Comparison of ENCODE assay signal across 8 cellular contexts in the genomic region with DNA sequence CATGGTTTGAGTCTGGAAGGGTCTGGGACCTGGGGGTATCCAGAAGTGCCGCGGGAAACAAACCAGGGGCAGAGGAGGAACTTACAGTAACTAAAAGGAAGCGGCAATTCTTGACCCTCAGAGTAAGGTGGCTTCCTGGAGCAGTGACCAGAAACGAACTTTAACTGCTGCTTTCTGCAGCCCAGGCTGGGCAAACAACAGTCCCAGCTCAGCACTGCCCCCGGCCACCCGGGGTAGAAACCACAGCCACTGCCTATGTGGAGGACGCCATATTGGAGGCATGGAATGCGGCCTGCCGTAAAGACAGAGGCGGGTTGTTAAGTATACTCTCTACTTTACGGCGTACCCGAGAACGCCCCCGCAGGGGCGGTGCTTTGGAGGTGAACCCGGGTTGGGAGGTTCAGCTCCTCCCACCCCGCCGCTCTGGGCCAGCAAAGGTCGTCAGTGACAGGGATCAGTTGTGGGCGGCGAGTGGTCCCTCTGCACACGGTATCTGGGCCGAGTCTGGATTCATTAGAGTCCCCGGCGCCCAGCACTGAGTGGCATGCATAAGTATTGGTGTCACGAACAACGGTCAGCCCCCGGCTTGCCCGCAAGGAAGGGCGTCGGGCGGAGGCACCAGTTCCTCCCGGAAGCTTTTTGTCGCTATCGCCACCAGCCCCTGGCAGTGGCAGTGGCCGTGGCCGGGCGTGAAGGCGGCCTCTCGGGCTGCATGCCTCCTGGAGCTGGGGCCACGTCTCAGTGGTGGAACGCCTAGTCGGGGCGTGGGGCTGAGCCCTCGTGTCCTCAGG. TPM values are rescaled to one million over a fixed set of nuclear protein-coding genes. Genes with fewer than 3 reads are reported as not detected.
A peak's percentile ranks its signal among the peaks of the same experiment; 100 is the strongest.
DNase-seq lines count a peak whose midpoint lies in the region; ATAC-seq and TF ChIP-seq lines count a peak whose summit lies in the region.

A gene with protein sequence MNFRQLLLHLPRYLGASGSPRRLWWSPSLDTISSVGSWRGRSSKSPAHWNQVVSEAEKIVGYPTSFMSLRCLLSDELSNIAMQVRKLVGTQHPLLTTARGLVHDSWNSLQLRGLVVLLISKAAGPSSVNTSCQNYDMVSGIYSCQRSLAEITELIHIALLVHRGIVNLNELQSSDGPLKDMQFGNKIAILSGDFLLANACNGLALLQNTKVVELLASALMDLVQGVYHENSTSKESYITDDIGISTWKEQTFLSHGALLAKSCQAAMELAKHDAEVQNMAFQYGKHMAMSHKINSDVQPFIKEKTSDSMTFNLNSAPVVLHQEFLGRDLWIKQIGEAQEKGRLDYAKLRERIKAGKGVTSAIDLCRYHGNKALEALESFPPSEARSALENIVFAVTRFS (minus strand): TSS at position 282 of the 791 bp plus-strand sequence. CDS start 279 bp downstream, at position 3.

- ATAC-seq in HG02588 (IDR thresholded peaks at IDR 0.05; ENCODE audit: unreplicated experiment), result peak; percentile 93

- peak within 1 kb of the TSS; percentile 76 for H3K9ac ChIP-seq in SK-N-SH

- H3K27me3 ChIP-seq in SK-N-SH (ENCODE audit: insufficient read depth) (no peaks in the 10 kb centered on the region), testis (no peaks in the 10 kb centered on the region)

- CTCF ChIA-PET in SK-N-SH (lab: Yijun Ruan, JAX), result interaction anchor here (0.6 to 3.3 kb wide), 17 partner anchors 10 to 346 kb away, joined by 3 to 35 read pairs (median 4); a partner anchor contains a TSS

- TF ChIP-seq RAD21 in SK-N-SH (IDR thresholded peaks at IDR 0.05; ENCODE audit: low read length), result peak; percentile 41

- H3K4me2 ChIP-seq in SK-N-SH, result peak within 1 kb of the TSS; percentile 83

- H3K4me1 ChIP-seq in SK-N-SH (ENCODE audit: control insufficient read depth in 1 of 2, insufficient read depth in 2 of 2, low read depth in 1 of 2, low read length in 1 of 2), result peaks cover 5 to 8% of the 10 kb centered on the region in 2 experiments; a peak in 3 of 4 replicates
- H3K4me1 ChIP-seq in testis, result peaks cover 4% of the 10 kb centered on the region

- peaks cover 5% of the 10 kb centered on the region for H3F3A ChIP-seq in SK-N-SH (replicated peaks; ENCODE audit: insufficient read depth)

- WGBS in SK-N-SH (ENCODE audit: low lambda C conversion rate), result 2% methylated on average over 30 of the region's 46 CpGs
- 0 to 1% methylated on average over 29 to 42 of the region's 46 CpGs for WGBS in testis, 2 donors

- no peaks in the 10 kb centered on the region for H3K9me2 ChIP-seq in SK-N-SH

- H3K79me2 ChIP-seq in SK-N-SH (ENCODE audit: insufficient read depth), result peaks cover 31% of the 10 kb centered on the region

- intact Hi-C loops in testis (cut with DNase I; ENCODE audit: low total_unique reads), result no loop called here

- H4K20me1 ChIP-seq in SK-N-SH (ENCODE audit: insufficient read depth), result no peaks in the 10 kb centered on the region

- DNase-seq in GM10266 (ENCODE audit: extremely low spot score) (peak; percentile 91), NCI-H1048 (lab: John Stamatoyannopoulos, UW) (peak; percentile 84), SK-N-SH (peak; percentile 96), glomerular endothelial cell (ENCODE audit: extremely low read depth, low read depth, low spot score) (peak; percentile 68), occipital lobe (lab: John Stamatoyannopoulos, UW) (peak; percentile 95), testis (peak; percentile 100)
- peak; percentile 100 for DNase-seq in activated naive CD4-positive, alpha-beta T cell treated with anti-CD3 and anti-CD28 coated beads, Interleukin-2, amount 50 U/mL, for 16 hours

- peak within 1 kb of the TSS; percentile 97 to 98 for H3K4me3 ChIP-seq in SK-N-SH (ENCODE audit: low read depth in 2 of 2, low read length in 1 of 2)
- peak within 1 kb of the TSS; percentile 85 to 97 for H3K4me3 ChIP-seq in testis

- peak; percentile 39 for TF ChIP-seq CTCF in GM10266 (IDR thresholded peaks at IDR 0.05; ENCODE audit: control insufficient read depth, insufficient read depth, low read depth, missing control alignments)
- TF ChIP-seq CTCF in SK-N-SH (IDR thresholded peaks at IDR 0.05), result peak; percentile 71
- TF ChIP-seq CTCF in testis (IDR thresholded peaks at IDR 0.05), result peak; percentile 7 to 29 (median 16)

- no peak for TF ChIP-seq POLR2A in testis (IDR thresholded peaks at IDR 0.05)

- peak in 1 of 2 experiments; percentile 29; a peak in 1 of 4 replicates for TF ChIP-seq EP300 in SK-N-SH (IDR thresholded peaks at IDR 0.05; ENCODE audit: borderline replicate concordance in 1 of 2, low read depth in 1 of 2, low read length in 1 of 2)

- H3K36me3 ChIP-seq in SK-N-SH (replicated peaks in 1 of 2; ENCODE audit: control insufficient read depth in 1 of 2, insufficient read depth in 2 of 2, low read length in 1 of 2), result no peaks in the 10 kb centered on the region
- no peaks in the 10 kb centered on the region for H3K36me3 ChIP-seq in testis (ENCODE audit: low read depth, missing control alignments)

- H2AFZ ChIP-seq in SK-N-SH (ENCODE audit: low read depth), result peak within 1 kb of the TSS; percentile 97

- POLR2A ChIA-PET in SK-N-SH (lab: Yijun Ruan, JAX), result interaction anchor here (0.7 to 2.3 kb wide), 15 partner anchors 8 to 432 kb away, joined by 3 to 21 read pairs (median 3); a partner anchor contains a TSS

- H3K27ac ChIP-seq in SK-N-SH (ENCODE audit: low read depth in 2 of 2, low read length in 1 of 2) (peak within 1 kb of the TSS; percentile 46 to 87; a peak in 3 of 4 replicates), testis (peak within 1 kb of the TSS; percentile 71 to 88)

- H3K9me3 ChIP-seq in SK-N-SH (no peaks in the 10 kb centered on the region), testis (no peaks in the 10 kb centered on the region)

TF ChIP-seq in SK-N-SH, 30 proteins besides CTCF, POLR2A, EP300 and RAD21:
- TF ChIP-seq TEAD4 (IDR thresholded peaks at IDR 0.05; ENCODE audit: borderline replicate concordance, insufficient read depth) (0 out of 2 replicates have a peak, but pooled peaks have one; percentile 52), YY1 (IDR thresholded peaks at IDR 0.05; ENCODE audit: low read depth) (peak; percentile 97), MXI1 (IDR thresholded peaks at IDR 0.05; ENCODE audit: low read depth, low read length) (peak; percentile 80), GABPA (IDR thresholded peaks at IDR 0.05; ENCODE audit: low read depth) (peak; percentile 31), RXRA (IDR thresholded peaks at IDR 0.05; ENCODE audit: borderline replicate concordance, low read depth) (peak; percentile 65; the same call in 1 of the 2 replicates), SIN3A (IDR thresholded peaks at IDR 0.05; ENCODE audit: borderline replicate concordance, low read depth, low read length) (peak; percentile 84; the same call in 1 of the 2 replicates), RCOR1 (IDR thresholded peaks at IDR 0.05; ENCODE audit: low read length) (peak; percentile 64), ELF1 (IDR thresholded peaks at IDR 0.05) (peak; percentile 15; the same call in 1 of the 2 replicates), SMC3 (IDR thresholded peaks at IDR 0.05; ENCODE audit: low read depth, low read length) (peak; percentile 15; the same call in 1 of the 2 replicates), POLR2AphosphoS5 (IDR thresholded peaks at IDR 0.05; ENCODE audit: low read depth, low read length) (peak; percentile 76), FOSL2 (IDR thresholded peaks at IDR 0.05; ENCODE audit: borderline replicate concordance, low read depth) (no peak), GATA2 (CRISPR knock-in tag; IDR thresholded peaks at IDR 0.05) (peak; percentile 24), CHD2 (IDR thresholded peaks at IDR 0.05; ENCODE audit: low read length, partially characterized antibody) (peak; percentile 51), TAF1 (IDR thresholded peaks at IDR 0.05; ENCODE audit: borderline replicate concordance, low read depth, low read length) (peak; percentile 92), JUND (IDR thresholded peaks at IDR 0.05) (no peak)
- TF ChIP-seq, protein P1, sequence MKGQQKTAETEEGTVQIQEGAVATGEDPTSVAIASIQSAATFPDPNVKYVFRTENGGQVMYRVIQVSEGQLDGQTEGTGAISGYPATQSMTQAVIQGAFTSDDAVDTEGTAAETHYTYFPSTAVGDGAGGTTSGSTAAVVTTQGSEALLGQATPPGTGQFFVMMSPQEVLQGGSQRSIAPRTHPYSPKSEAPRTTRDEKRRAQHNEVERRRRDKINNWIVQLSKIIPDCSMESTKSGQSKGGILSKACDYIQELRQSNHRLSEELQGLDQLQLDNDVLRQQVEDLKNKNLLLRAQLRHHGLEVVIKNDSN (IDR thresholded peaks at IDR 0.05; ENCODE audit: borderline replicate concordance, low read depth), result no peak
- TF ChIP-seq, protein P2, sequence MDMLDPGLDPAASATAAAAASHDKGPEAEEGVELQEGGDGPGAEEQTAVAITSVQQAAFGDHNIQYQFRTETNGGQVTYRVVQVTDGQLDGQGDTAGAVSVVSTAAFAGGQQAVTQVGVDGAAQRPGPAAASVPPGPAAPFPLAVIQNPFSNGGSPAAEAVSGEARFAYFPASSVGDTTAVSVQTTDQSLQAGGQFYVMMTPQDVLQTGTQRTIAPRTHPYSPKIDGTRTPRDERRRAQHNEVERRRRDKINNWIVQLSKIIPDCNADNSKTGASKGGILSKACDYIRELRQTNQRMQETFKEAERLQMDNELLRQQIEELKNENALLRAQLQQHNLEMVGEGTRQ (IDR thresholded peaks at IDR 0.05; ENCODE audit: borderline replicate concordance, low read depth, low read length), result no peak

RNA-seq across cellular contexts. Expression of the gene that starts here (rescaled TPM):
- polyA plus RNA-seq in SK-N-SH (2012; rRNA removed) (5.6 and 6.3 TPM in 2 replicates), testis (ENCODE audit: insufficient read depth, low read depth, low replicate concordance) (15.1 TPM)
- polyA plus RNA-seq in SK-N-SH (2012; cell fraction: cytosol; rRNA removed), result 6.3 and 6.7 TPM in 2 replicates
- polyA plus RNA-seq in SK-N-SH (2012; cell fraction: nucleus; rRNA removed), result 2.3 and 4.4 TPM in 2 replicates
- total RNA-seq in glomerular endothelial cell (6.3 and 7.8 TPM in 2 replicates), occipital lobe (11.5 TPM), testis (10 to 100 TPM; 17.0 to 19.4 TPM)

Comparison
In these comparisons a context has a peak if more than half of its experiments do, and no peak if none do; other contexts are left out.
1. Peak in every context shown above with its lines: DNase-seq, ATAC-seq, H3K4me3 ChIP-seq and H3K27ac ChIP-seq.
2. CTCF ChIP-seq: peak in every context shown above with its lines; median percentile 71 in SK-N-SH; 39 in GM10266; 16 in testis.